8 cellular contexts compared by ENCODE assay signal in the genomic region with DNA sequence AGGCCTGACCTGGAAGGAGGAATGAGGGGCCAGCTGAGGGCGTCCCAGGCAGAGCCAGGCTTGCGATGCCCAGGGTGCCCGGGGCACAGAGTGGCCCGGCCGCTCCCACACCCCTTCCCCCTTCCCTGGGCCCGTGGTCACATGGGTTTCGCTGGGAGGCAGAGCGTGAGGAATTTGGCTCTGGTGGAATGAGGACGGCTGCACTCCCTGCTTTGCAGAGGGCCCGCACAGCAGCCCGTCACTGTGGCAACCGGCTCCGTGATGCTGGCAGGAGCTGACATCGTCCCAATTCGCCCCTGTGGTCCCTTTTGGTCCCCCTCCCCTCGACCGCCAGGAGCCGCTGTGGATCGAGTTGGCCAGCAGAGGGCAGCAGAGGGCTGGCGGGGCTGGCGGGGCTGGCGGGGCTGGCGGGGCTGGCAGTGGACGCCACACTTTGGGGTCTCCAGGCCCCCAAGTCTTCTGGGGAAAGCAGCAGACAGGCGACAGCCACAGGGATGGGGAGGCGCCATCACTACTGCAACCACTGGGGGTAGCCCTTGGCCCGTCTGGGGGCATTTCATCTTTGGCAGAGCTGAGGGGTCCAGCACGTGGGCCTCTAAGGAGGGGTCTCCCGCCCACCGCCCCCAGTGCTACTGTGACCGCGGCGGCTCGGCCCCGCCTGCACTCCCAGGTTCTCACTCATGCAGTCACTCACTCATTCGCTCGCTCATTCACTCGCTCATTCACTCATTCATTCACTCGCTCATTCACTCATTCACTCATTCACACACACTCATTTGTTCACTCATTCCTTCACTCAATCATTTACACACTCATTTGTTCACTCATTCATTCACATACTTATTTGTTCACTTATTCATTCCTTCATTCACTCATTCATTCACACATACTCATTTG. TPM values are rescaled to one million over a fixed set of nuclear protein-coding genes. Genes with fewer than 3 reads are reported as not detected.
A peak's percentile ranks its signal among the peaks of the same experiment; 100 is the strongest.
DNase-seq lines count a peak whose midpoint lies in the region; ATAC-seq and TF ChIP-seq lines count a peak whose summit lies in the region.

No MANE protein-coding gene starts in this region.

- H3K4me3 Mint-ChIP-seq in brain = no peak overlapping the region

- H3K27ac ChIP-seq in BLaER1 = no peak overlapping the region

- H3K4me1 ChIP-seq in BLaER1 = peaks cover 90% of the 10 kb centered on the region

- peak; percentile 95 to 99 for TF ChIP-seq CTCF in brain (conservative IDR thresholded peaks at IDR 0.05)

- no peaks in the 10 kb centered on the region for H3K27me3 ChIP-seq in BLaER1

- peak overlapping the region; percentile 79 for H3K4me2 ChIP-seq in BLaER1

- H3K27me3 Mint-ChIP-seq in brain = peaks cover 10% of the 10 kb centered on the region

- peaks cover 28% of the 10 kb centered on the region for H3K4me1 Mint-ChIP-seq in brain

- no peaks in the 10 kb centered on the region for H4K20me1 ChIP-seq in BLaER1

- DNase-seq in HEK293T (ENCODE audit: extremely low spot score) (peak; percentile 74), islet precursor cell (peak; percentile 73), SKM-1 treated with dmso at 0.1 percent for 144 hours (lab: John Stamatoyannopoulos, UW; ENCODE audit: unreplicated experiment) (no peak)
- peak in 2 of 3 donors; percentile 13 to 24 for DNase-seq in stimulated activated CD4-positive, alpha-beta T cell treated with anti-CD3 and anti-CD28 coated beads, TNF-alpha, amount 100 ng/mL, for 48 hours (ENCODE audit: low read depth in 3 of 3)

- H3K27ac Mint-ChIP-seq in brain = no peak overlapping the region

- no peak overlapping the region for H3K4me3 ChIP-seq in BLaER1

- no peak overlapping the region for H3K9ac ChIP-seq in BLaER1

- POLR2A ChIA-PET in HEK293T (lab: Yijun Ruan, JAX) = no interaction called here

- CTCF ChIA-PET in HEK293T (lab: Yijun Ruan, JAX) = interaction anchor here (0.6 to 1.3 kb wide), 3 partner anchors 13 to 124 kb away, joined by 3 to 4 read pairs (median 3); no protein-coding TSS in a partner anchor

- H3K9me3 ChIP-seq in BLaER1 = no peaks in the 10 kb centered on the region

- H3K9me3 Mint-ChIP-seq in brain = peaks cover 0 to 4% (median under 1%) of the 10 kb centered on the region in 5 experiments

- H3K36me3 Mint-ChIP-seq in brain = no peaks in the 10 kb centered on the region

- H3K36me3 ChIP-seq in BLaER1 = no peaks in the 10 kb centered on the region

- ATAC-seq in SK-N-SH treated with all-trans-retinoic acid at 6 μM for 48 hours (peak; percentile 77), GM19328 (IDR thresholded peaks at IDR 0.05; ENCODE audit: unreplicated experiment) (no peak)

TF ChIP-seq in HEK293T, 16 proteins besides CTCF, POLR2A, EP300 and RAD21:
- no peak for TF ChIP-seq FOXA1 (IDR thresholded peaks at IDR 0.05)
- peak; percentile 26; the same call in 1 of the 2 replicates for TF ChIP-seq L3MBTL2 (conservative IDR thresholded peaks at IDR 0.05)
- no peak for TF ChIP-seq BHLHE40 (IDR thresholded peaks at IDR 0.05; ENCODE audit: borderline replicate concordance)
- TF ChIP-seq SUZ12 (IDR thresholded peaks at IDR 0.05) = no peak
- no peak for TF ChIP-seq HDGF (IDR thresholded peaks at IDR 0.05; ENCODE audit: borderline replicate concordance)
- no peak for TF ChIP-seq ZNF384 (IDR thresholded peaks at IDR 0.05)
- TF ChIP-seq, protein P1, sequence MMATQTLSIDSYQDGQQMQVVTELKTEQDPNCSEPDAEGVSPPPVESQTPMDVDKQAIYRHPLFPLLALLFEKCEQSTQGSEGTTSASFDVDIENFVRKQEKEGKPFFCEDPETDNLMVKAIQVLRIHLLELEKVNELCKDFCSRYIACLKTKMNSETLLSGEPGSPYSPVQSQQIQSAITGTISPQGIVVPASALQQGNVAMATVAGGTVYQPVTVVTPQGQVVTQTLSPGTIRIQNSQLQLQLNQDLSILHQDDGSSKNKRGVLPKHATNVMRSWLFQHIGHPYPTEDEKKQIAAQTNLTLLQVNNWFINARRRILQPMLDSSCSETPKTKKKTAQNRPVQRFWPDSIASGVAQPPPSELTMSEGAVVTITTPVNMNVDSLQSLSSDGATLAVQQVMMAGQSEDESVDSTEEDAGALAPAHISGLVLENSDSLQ (IDR thresholded peaks at IDR 0.05) = peak; percentile 53; the same call in 1 of the 2 replicates
- no peak for TF ChIP-seq ARNT (IDR thresholded peaks at IDR 0.05)
TF ChIP-seq in HEK293T: peak in this region for 2.

TF ChIP-seq in SK-N-SH treated with all-trans-retinoic acid at 6 μM for 48 hours, 23 proteins besides CTCF, POLR2A, EP300 and RAD21:
- TF ChIP-seq ZNF70 (CRISPR knock-in tag; IDR thresholded peaks at IDR 0.05) (no peak), OSR1 (CRISPR knock-in tag; IDR thresholded peaks at IDR 0.05) (no peak), PPARA (CRISPR knock-in tag; IDR thresholded peaks at IDR 0.05; ENCODE audit: borderline replicate concordance) (no peak), ARNTL (CRISPR knock-in tag; IDR thresholded peaks at IDR 0.05; ENCODE audit: borderline replicate concordance, low read depth) (no peak), TCF4 (CRISPR knock-in tag; IDR thresholded peaks at IDR 0.05; ENCODE audit: borderline replicate concordance) (no peak), GLIS3 (CRISPR knock-in tag; IDR thresholded peaks at IDR 0.05) (no peak)
- TF ChIP-seq, protein P2, sequence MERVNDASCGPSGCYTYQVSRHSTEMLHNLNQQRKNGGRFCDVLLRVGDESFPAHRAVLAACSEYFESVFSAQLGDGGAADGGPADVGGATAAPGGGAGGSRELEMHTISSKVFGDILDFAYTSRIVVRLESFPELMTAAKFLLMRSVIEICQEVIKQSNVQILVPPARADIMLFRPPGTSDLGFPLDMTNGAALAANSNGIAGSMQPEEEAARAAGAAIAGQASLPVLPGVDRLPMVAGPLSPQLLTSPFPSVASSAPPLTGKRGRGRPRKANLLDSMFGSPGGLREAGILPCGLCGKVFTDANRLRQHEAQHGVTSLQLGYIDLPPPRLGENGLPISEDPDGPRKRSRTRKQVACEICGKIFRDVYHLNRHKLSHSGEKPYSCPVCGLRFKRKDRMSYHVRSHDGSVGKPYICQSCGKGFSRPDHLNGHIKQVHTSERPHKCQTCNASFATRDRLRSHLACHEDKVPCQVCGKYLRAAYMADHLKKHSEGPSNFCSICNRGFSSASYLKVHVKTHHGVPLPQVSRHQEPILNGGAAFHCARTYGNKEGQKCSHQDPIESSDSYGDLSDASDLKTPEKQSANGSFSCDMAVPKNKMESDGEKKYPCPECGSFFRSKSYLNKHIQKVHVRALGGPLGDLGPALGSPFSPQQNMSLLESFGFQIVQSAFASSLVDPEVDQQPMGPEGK (CRISPR knock-in tag; IDR thresholded peaks at IDR 0.05; ENCODE audit: borderline replicate concordance) = no peak
- TF ChIP-seq, protein P3, sequence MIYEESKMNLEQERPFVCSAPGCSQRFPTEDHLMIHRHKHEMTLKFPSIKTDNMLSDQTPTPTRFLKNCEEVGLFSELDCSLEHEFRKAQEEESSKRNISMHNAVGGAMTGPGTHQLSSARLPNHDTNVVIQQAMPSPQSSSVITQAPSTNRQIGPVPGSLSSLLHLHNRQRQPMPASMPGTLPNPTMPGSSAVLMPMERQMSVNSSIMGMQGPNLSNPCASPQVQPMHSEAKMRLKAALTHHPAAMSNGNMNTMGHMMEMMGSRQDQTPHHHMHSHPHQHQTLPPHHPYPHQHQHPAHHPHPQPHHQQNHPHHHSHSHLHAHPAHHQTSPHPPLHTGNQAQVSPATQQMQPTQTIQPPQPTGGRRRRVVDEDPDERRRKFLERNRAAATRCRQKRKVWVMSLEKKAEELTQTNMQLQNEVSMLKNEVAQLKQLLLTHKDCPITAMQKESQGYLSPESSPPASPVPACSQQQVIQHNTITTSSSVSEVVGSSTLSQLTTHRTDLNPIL (CRISPR knock-in tag; IDR thresholded peaks at IDR 0.05; ENCODE audit: low read depth) = no peak

RNA-seq across cellular contexts. Expression of a gene that starts 49.7 kb away (rescaled TPM):
- polyA plus RNA-seq in brain (ENCODE audit: insufficient read depth, low read depth, low replicate concordance) = not detected
